ENCODE assay signal across 8 cellular contexts in the genomic region with DNA sequence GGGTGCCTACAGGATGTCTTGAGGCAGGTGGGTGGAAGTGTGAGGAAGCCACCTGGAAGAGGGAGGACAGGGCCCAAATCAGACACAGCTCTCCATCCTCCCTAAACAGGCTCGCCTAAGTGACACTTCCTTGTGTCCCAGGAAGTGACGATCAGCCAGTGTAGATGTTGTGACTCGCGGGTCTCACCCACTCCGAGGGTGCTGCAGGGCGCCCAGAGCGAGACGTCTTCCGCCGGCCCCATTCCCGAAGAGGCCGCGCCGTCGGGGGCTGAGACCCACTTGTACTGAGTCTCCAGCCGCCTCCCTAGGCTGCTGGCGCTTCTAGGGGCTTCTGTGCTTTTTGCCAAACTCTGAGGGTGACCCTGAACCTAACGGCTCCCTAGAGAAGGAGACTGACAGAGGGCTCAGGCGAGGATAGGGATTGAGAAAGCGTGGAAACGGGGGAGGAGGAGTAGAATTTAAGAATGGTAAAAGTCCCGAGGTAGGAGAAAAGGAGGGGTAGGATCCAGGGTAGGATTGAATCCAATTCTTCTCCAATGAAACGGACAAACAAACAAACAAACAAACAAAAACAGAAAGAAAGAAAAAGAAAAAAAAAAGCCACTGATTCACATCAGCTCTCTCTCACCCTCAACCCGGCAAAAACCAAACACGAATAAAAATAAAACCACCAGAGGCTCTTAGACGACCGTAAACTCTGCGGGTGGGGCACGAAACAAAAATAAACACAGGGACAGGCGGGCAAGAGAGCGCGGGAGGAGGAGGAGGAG. TPM values are rescaled to one million over a fixed set of nuclear protein-coding genes. Genes with fewer than 3 reads are reported as not detected.
A peak's percentile ranks its signal among the peaks of the same experiment; 100 is the strongest.
DNase-seq lines count a peak whose midpoint lies in the region; ATAC-seq and TF ChIP-seq lines count a peak whose summit lies in the region.

No MANE protein-coding gene starts in this region.

- H3K27ac ChIP-seq in Peyer's patch (peak overlapping the region; percentile 54 to 78 (median 68)), lower lobe of right lung (peak overlapping the region; percentile 68), testis (peak overlapping the region; percentile 91 to 93)

- WGBS in testis, 2 donors = 0 to 1% methylated on average over 24 to 32 of the region's 32 CpGs

- TF ChIP-seq CTCF in Peyer's patch (IDR thresholded peaks at IDR 0.05) = no peak
- no peak for TF ChIP-seq CTCF in lower lobe of right lung (IDR thresholded peaks at IDR 0.05)
- TF ChIP-seq CTCF in testis (IDR thresholded peaks at IDR 0.05) = no peak

- DNase-seq in COR-L47 (lab: John Stamatoyannopoulos, UW) = peak; percentile 31
- peak in 2 of 3 donors; percentile 58 to 60 for DNase-seq in Peyer's patch
- peak; percentile 52 for DNase-seq in ecto neural progenitor cell (ENCODE audit: low spot score)
- DNase-seq in lower lobe of right lung = no peak
- DNase-seq in testis = peak; percentile 82

- intact Hi-C loops in lower lobe of right lung (cut with DNase I) = no loop called here
- intact Hi-C loops in testis (cut with DNase I; ENCODE audit: low total_unique reads) = no loop called here

- H3K36me3 ChIP-seq in Peyer's patch = no peaks in the 10 kb centered on the region
- H3K36me3 ChIP-seq in lower lobe of right lung = no peaks in the 10 kb centered on the region
- no peaks in the 10 kb centered on the region for H3K36me3 ChIP-seq in testis (ENCODE audit: low read depth, missing control alignments)

- peak; percentile 3 for ATAC-seq in GM21619 (IDR thresholded peaks at IDR 0.05; ENCODE audit: unreplicated experiment)
- peak; percentile 6 to 46 for ATAC-seq in lower lobe of right lung
- no peak for ATAC-seq in HG02938 (IDR thresholded peaks at IDR 0.05; ENCODE audit: unreplicated experiment)
- ATAC-seq in GM21786 (IDR thresholded peaks at IDR 0.05; ENCODE audit: unreplicated experiment) = no peak

- TF ChIP-seq POLR2A in Peyer's patch (IDR thresholded peaks at IDR 0.05) (peak; percentile 29 to 39), testis (IDR thresholded peaks at IDR 0.05) (no peak)

- peak overlapping the region; percentile 53 to 92 (median 70) for H3K4me3 ChIP-seq in Peyer's patch
- H3K4me3 ChIP-seq in lower lobe of right lung = peak overlapping the region; percentile 67
- H3K4me3 ChIP-seq in testis = peak overlapping the region; percentile 84 to 96

- H3K27me3 ChIP-seq in Peyer's patch = no peaks in the 10 kb centered on the region
- peaks cover 40% of the 10 kb centered on the region for H3K27me3 ChIP-seq in lower lobe of right lung (ENCODE audit: low read depth)
- H3K27me3 ChIP-seq in testis = no peaks in the 10 kb centered on the region

- H3K4me1 ChIP-seq in Peyer's patch (peaks cover 0 to 12% (median 5%) of the 10 kb centered on the region in 4 donors), lower lobe of right lung (peaks cover 10% of the 10 kb centered on the region), testis (peaks cover 6% of the 10 kb centered on the region)

- H3K9me3 ChIP-seq in Peyer's patch = no peaks in the 10 kb centered on the region
- H3K9me3 ChIP-seq in lower lobe of right lung = no peaks in the 10 kb centered on the region
- no peaks in the 10 kb centered on the region for H3K9me3 ChIP-seq in testis

RNA-seq across cellular contexts. Expression of gene MARK1, which starts 0.5 kb away (rescaled TPM):
- 1 to 10 TPM; 2.5 to 8.0 (median 4.0) TPM for total RNA-seq in Peyer's patch
- total RNA-seq in lower lobe of right lung = 2.4 TPM
- total RNA-seq in testis = 10 to 100 TPM; 31.2 to 49.6 TPM
- 25.5 TPM for polyA plus RNA-seq in testis (ENCODE audit: insufficient read depth, low read depth, low replicate concordance)

Comparison
In these comparisons a context has a peak if more than half of its experiments do, and no peak if none do; other contexts are left out.
1. ATAC-seq: peak in GM21619 (single experiment) and lower lobe of right lung (2 of 2); none in HG02938 (single experiment) and GM21786 (single experiment).
2. Peak in every context shown above with its lines, with median percentiles within 50 percentile points of each other: H3K27ac ChIP-seq and H3K4me3 ChIP-seq.